ENCODE assay signal across 1 cellular context in genomic region chr11:118786657-118787056, GRCh38.
TF ChIP-seq lines count a peak whose summit lies in the region.

No MANE protein-coding gene starts in this region.

TF ChIP-seq in HepG2, 621 proteins besides CTCF, POLR2A, EP300 and RAD21 (continued from another document):
- TF ChIP-seq ZNF615 (CRISPR knock-in tag; IDR thresholded peaks at IDR 0.05; ENCODE audit: borderline replicate concordance) (no peak), ZNF224 (CRISPR knock-in tag; IDR thresholded peaks at IDR 0.05) (no peak), KLF9 (CRISPR knock-in tag; IDR thresholded peaks at IDR 0.05; ENCODE audit: low read depth) (no peak)
